In genomic region chr22:30216272-30216671, GRCh38 we compare ENCODE assay signal across 5 cellular contexts. TPM values are rescaled to one million over a fixed set of nuclear protein-coding genes. Genes with fewer than 3 reads are reported as not detected.
"Had no signal": no experiment of that assay in that cellular context is flagged by ENCODE, and none has a peak within 500 bp of the region (broad histone marks: within the 10 kb centered on the region; RNA-seq: fewer than 3 reads in every experiment).

No MANE protein-coding gene starts in this region.

RNA-seq across cellular contexts. Expression of gene OSM, which starts 50.4 kb away (rescaled TPM):
- total RNA-seq: HT-29, LHCN-M2, MCF 10A, PC-3, SJSA1 had no signal
